In genomic region chr3:30356901-30357753, GRCh38 we compare ENCODE assay signal across 15 cellular contexts.
DNase-seq lines count a peak whose midpoint lies in the region; FAIRE-seq and TF ChIP-seq lines count a peak whose summit lies in the region.
"Had no signal": no experiment of that assay in that cellular context is flagged by ENCODE, and none has a peak within 500 bp of the region (broad histone marks: within the 10 kb centered on the region; RNA-seq: fewer than 3 reads in every experiment).

No MANE protein-coding gene starts in this region.

- TF ChIP-seq CTCF in VCaP (conservative IDR thresholded peaks at IDR 0.05), result no peak
- no peak for TF ChIP-seq CTCF in keratinocyte (optimal IDR thresholded peaks at IDR 0.05 in 1 of 3, IDR thresholded peaks at IDR 0.05 in 1 of 3, conservative IDR thresholded peaks at IDR 0.05 in 1 of 3; ENCODE audit: extremely low read depth in 1 of 3, insufficient read depth in 2 of 3, low read length in 3 of 3)

- peaks cover 33 to 38% of the 10 kb centered on the region in 2 donors for H3K4me1 Mint-ChIP-seq in immature natural killer cell

- H3K9me1 ChIP-seq in keratinocyte (ENCODE audit: control insufficient read depth, extremely low read depth, insufficient read depth, low read length), result no peaks in the 10 kb centered on the region

- H3K36me3 Mint-ChIP-seq in immature natural killer cell, result peaks cover 0 to under 1% (median 0%) of the 10 kb centered on the region in 3 donors

- H4K20me1 ChIP-seq in keratinocyte (ENCODE audit: control insufficient read depth, extremely low read depth, insufficient read depth, low read length), result no peaks in the 10 kb centered on the region

- H3K4me3 ChIP-seq in ACC112 (ENCODE audit: low read depth, low read length) (no peak overlapping the region), keratinocyte (ENCODE audit: control insufficient read depth in 2 of 3, extremely low read depth in 1 of 3, insufficient read depth in 2 of 3, low read depth in 1 of 3, low read length in 3 of 3) (peak overlapping the region in 2 of 3 experiments; percentile 6 to 25)
- H3K4me3 ChIP-seq: psoas muscle, SJCRH30, thoracic aorta had no signal

- DNase-seq in HS-27A (ENCODE audit: low read depth), result peak; percentile 48
- DNase-seq in keratinocyte (ENCODE audit: low read depth, low spot score), result peak; percentile 56
- no peak for DNase-seq in pons (ENCODE audit: low spot score)
- DNase-seq in NCI-H510A (lab: John Stamatoyannopoulos, UW), result no peak
- no peak for DNase-seq in immature natural killer cell
- DNase-seq in stimulated activated CD4-positive, alpha-beta T cell treated with anti-CD3 and anti-CD28 coated beads, Interleukin-4, amount 100 ng/mL, for 24 hours, result no peak
- DNase-seq: activated CD4-positive, alpha-beta memory T cell treated with anti-CD3 and anti-CD28 coated beads, Interleukin-2, amount 10 ng/mL, durations not matched to agents 7 days and 5 days; cortex of kidney; psoas muscle; SJCRH30 had no signal

- H2AFZ ChIP-seq in ACC112 (ENCODE audit: low read length, unreplicated experiment), result peak overlapping the region; percentile 27
- H2AFZ ChIP-seq in keratinocyte (ENCODE audit: control insufficient read depth, low read length), result peak overlapping the region; percentile 1

- H3K79me2 ChIP-seq in ACC112 (ENCODE audit: control insufficient read depth, insufficient read depth, low read length, unreplicated experiment) (no peaks in the 10 kb centered on the region), keratinocyte (ENCODE audit: control insufficient read depth, insufficient read depth, low read length) (no peaks in the 10 kb centered on the region)

- H3K4me3 Mint-ChIP-seq in immature natural killer cell, result no peak overlapping the region
- H3K4me3 Mint-ChIP-seq: activated CD4-positive, alpha-beta memory T cell treated with anti-CD3 and anti-CD28 coated beads, Interleukin-2, amount 10 ng/mL, durations not matched to agents 7 days and 5 days had no signal

- dilution Hi-C loops in keratinocyte (cut with MboI; ENCODE audit: extremely low pct_ligation_motif_present, low sequenced_read_pairs), result no loop called here

- peak overlapping the region; percentile 75 for H3K4me2 ChIP-seq in keratinocyte (ENCODE audit: control insufficient read depth, extremely low read depth, insufficient read depth, low read depth, low read length)

- peaks cover 2 to 10% (median 10%) of the 10 kb centered on the region in 3 donors for H3K27me3 Mint-ChIP-seq in immature natural killer cell (ENCODE audit: low read depth in 3 of 3)

- peak; percentile 88 for FAIRE-seq in keratinocyte (lab: Jason Lieb, UNC)
- FAIRE-seq: D721Med, GM18507 had no signal

- no peaks in the 10 kb centered on the region for H3K9me3 ChIP-seq in keratinocyte (ENCODE audit: control insufficient read depth, low read depth, low read length)
- H3K9me3 ChIP-seq: psoas muscle, SJCRH30, thoracic aorta had no signal

- H3K4me1 ChIP-seq in ACC112 (ENCODE audit: control insufficient read depth, insufficient read depth, low read length, unreplicated experiment) (peaks cover 56% of the 10 kb centered on the region), keratinocyte (ENCODE audit: control insufficient read depth, extremely low read depth, insufficient read depth, low read length) (peaks cover 58% of the 10 kb centered on the region)
- H3K4me1 ChIP-seq: SJCRH30 had no signal

- no peaks in the 10 kb centered on the region for H3K9me3 Mint-ChIP-seq in immature natural killer cell
- H3K9me3 Mint-ChIP-seq: activated CD4-positive, alpha-beta memory T cell treated with anti-CD3 and anti-CD28 coated beads, Interleukin-2, amount 10 ng/mL, durations not matched to agents 7 days and 5 days had no signal

- no peaks in the 10 kb centered on the region for H3K36me3 ChIP-seq in ACC112 (ENCODE audit: insufficient read depth, low read length)
- H3K36me3 ChIP-seq in keratinocyte (ENCODE audit: control insufficient read depth in 2 of 2, extremely low read depth in 1 of 2, insufficient read depth in 2 of 2, low read length in 2 of 2), result peaks cover 0 to 3% of the 10 kb centered on the region in 2 experiments
- H3K36me3 ChIP-seq: SJCRH30, thoracic aorta had no signal

- no peak overlapping the region for H3K27ac Mint-ChIP-seq in immature natural killer cell
- H3K27ac Mint-ChIP-seq: activated CD4-positive, alpha-beta memory T cell treated with anti-CD3 and anti-CD28 coated beads, Interleukin-2, amount 10 ng/mL, durations not matched to agents 7 days and 5 days had no signal

- H3K27me3 ChIP-seq in ACC112 (ENCODE audit: insufficient read depth, low read length), result no peaks in the 10 kb centered on the region
- H3K27me3 ChIP-seq in keratinocyte (ENCODE audit: control insufficient read depth, extremely low read depth, insufficient read depth, low read length), result no peaks in the 10 kb centered on the region
- H3K27me3 ChIP-seq: SJCRH30 had no signal

- H3K27ac ChIP-seq in ACC112 (ENCODE audit: low read depth, low read length), result peak overlapping the region; percentile 85
- peak overlapping the region; percentile 82 for H3K27ac ChIP-seq in VCaP
- H3K27ac ChIP-seq in keratinocyte (ENCODE audit: control insufficient read depth, insufficient read depth, low read length), result peak overlapping the region; percentile 95
- H3K27ac ChIP-seq: psoas muscle, SJCRH30 had no signal

- H3K9ac ChIP-seq in keratinocyte (ENCODE audit: control insufficient read depth, extremely low read depth, insufficient read depth, low read length), result peak overlapping the region; percentile 64

Comparison
In these comparisons a context has a peak if more than half of its experiments do, and no peak if none do; other contexts are left out.
1. DNase-seq: peak in HS-27A (single experiment) and keratinocyte (single experiment); none in pons (single experiment), NCI-H510A (single experiment), immature natural killer cell (0 of 3) and stimulated activated CD4-positive, alpha-beta T cell treated with anti-CD3 and anti-CD28 coated beads, Interleukin-4, amount 100 ng/mL, for 24 hours (single experiment).
2. Peak in every context shown above with its lines, with median percentiles within 50 percentile points of each other: H3K27ac ChIP-seq.